ENCODE assay signal across 17 cellular contexts in genomic region chr15:100885116-100885515, GRCh38. TPM values are rescaled to one million over a fixed set of nuclear protein-coding genes. Genes with fewer than 3 reads are reported as not detected.
A peak's percentile ranks its signal among the peaks of the same experiment; 100 is the strongest.
DNase-seq lines count a peak whose midpoint lies in the region; ATAC-seq and TF ChIP-seq lines count a peak whose summit lies in the region.
"Had no signal": no experiment of that assay in that cellular context is flagged by ENCODE, and none has a peak within 500 bp of the region (broad histone marks: within the 10 kb centered on the region; RNA-seq: fewer than 3 reads in every experiment).

No MANE protein-coding gene starts in this region.

- H3K4me1 Mint-ChIP-seq in activated CD4-positive, alpha-beta T cell treated with anti-CD3 and anti-CD28 coated beads, Interleukin-2, amount 10 ng/mL, durations not matched to agents 7 days and 5 days, result peaks cover 5% of the 10 kb centered on the region

- TF ChIP-seq CTCF in PC-3 (conservative IDR thresholded peaks at IDR 0.05; ENCODE audit: low read depth, low read length) (no peak), VCaP (conservative IDR thresholded peaks at IDR 0.05) (no peak), heart left ventricle (IDR thresholded peaks at IDR 0.05) (no peak)

- peaks cover 95% of the 10 kb centered on the region for H4K20me1 ChIP-seq in PC-3 (ENCODE audit: low read length)

- peak overlapping the region; percentile 100 for H3K9ac ChIP-seq in PC-3 (ENCODE audit: low read length)

- 51 to 68% (median 53%) methylated on average over 8 of the region's 8 CpGs for WGBS in heart left ventricle, 4 donors

- no peak overlapping the region for H2AFZ ChIP-seq in PC-3 (ENCODE audit: low read length)

- intact Hi-C loops in PC-3 (cut with micrococcal nuclease), result no loop called here
- intact Hi-C loops in heart left ventricle (cut with DNase I), result no loop called here

- H3K27ac ChIP-seq in PC-3 (ENCODE audit: low read length) (peak overlapping the region; percentile 95), VCaP (peak overlapping the region; percentile 30), heart left ventricle (no peak overlapping the region)

- POLR2A ChIA-PET in PC-3 (lab: Charles Lee; ENCODE audit: unreplicated experiment), result no interaction called here
- POLR2A ChIA-PET in activated CD4-positive, alpha-beta T cell treated with anti-CD3 and anti-CD28 coated beads, Interleukin-2, amount 10 ng/mL, durations not matched to agents 7 days and 5 days (lab: Charles Lee), result no interaction called here

- H3K79me2 ChIP-seq in PC-3 (ENCODE audit: low read length), result peaks cover 99% of the 10 kb centered on the region

- TF ChIP-seq POLR2A in heart left ventricle (IDR thresholded peaks at IDR 0.05), result no peak

- BruUV-seq in PC-3 (replicated peaks; lab: Mats Ljungman, UMichigan), result no TSS peak

- H3K4me2 ChIP-seq in PC-3 (ENCODE audit: low read length), result peak overlapping the region; percentile 92

- no peaks in the 10 kb centered on the region for H3K9me2 ChIP-seq in PC-3 (replicated peaks; ENCODE audit: low read length)

- H3K4me1 ChIP-seq in PC-3 (ENCODE audit: insufficient read depth, low read length) (peaks cover 66% of the 10 kb centered on the region), heart left ventricle (peaks cover 0 to 18% (median 7%) of the 10 kb centered on the region in 12 donors)
- H3K4me1 ChIP-seq: Caco-2 had no signal

- no peaks in the 10 kb centered on the region for H3K27me3 ChIP-seq in PC-3 (ENCODE audit: low read length)
- peaks cover 5 to 65% (median 32%) of the 10 kb centered on the region in 9 donors for H3K27me3 ChIP-seq in heart left ventricle

- ATAC-seq in PC-3, result no peak
- ATAC-seq in heart left ventricle, result no peak
- no peak for ATAC-seq in GM21723 (IDR thresholded peaks at IDR 0.05; ENCODE audit: unreplicated experiment)
- ATAC-seq: CD8-positive, alpha-beta T cell; GM12878 had no signal

- H3K36me3 ChIP-seq in PC-3 (ENCODE audit: low read depth, low read length), result peaks cover 96% of the 10 kb centered on the region
- H3K36me3 ChIP-seq in heart left ventricle, result no peaks in the 10 kb centered on the region

- H3K27ac Mint-ChIP-seq in activated CD4-positive, alpha-beta T cell treated with anti-CD3 and anti-CD28 coated beads, Interleukin-2, amount 10 ng/mL, durations not matched to agents 7 days and 5 days, result no peak overlapping the region
- H3K27ac Mint-ChIP-seq: CD8-positive, alpha-beta T cell had no signal

- no peaks in the 10 kb centered on the region for H3K36me3 Mint-ChIP-seq in activated CD4-positive, alpha-beta T cell treated with anti-CD3 and anti-CD28 coated beads, Interleukin-2, amount 10 ng/mL, durations not matched to agents 7 days and 5 days (ENCODE audit: low read depth)
- H3K36me3 Mint-ChIP-seq: CD8-positive, alpha-beta T cell had no signal

- CTCF ChIA-PET in PC-3 (lab: Charles Lee), result no interaction called here
- CTCF ChIA-PET in activated CD4-positive, alpha-beta T cell treated with anti-CD3 and anti-CD28 coated beads, Interleukin-2, amount 10 ng/mL, durations not matched to agents 7 days and 5 days (lab: Charles Lee), result interaction anchor here (1.7 kb wide), 1 partner anchor 11 kb away, joined by 3 read pairs; no protein-coding TSS in a partner anchor

- H3K4me3 Mint-ChIP-seq in activated CD4-positive, alpha-beta T cell treated with anti-CD3 and anti-CD28 coated beads, Interleukin-2, amount 10 ng/mL, durations not matched to agents 7 days and 5 days, result no peak overlapping the region
- H3K4me3 Mint-ChIP-seq: CD8-positive, alpha-beta T cell had no signal

- H3F3A ChIP-seq in PC-3 (ENCODE audit: low read length, unreplicated experiment), result peaks cover 70% of the 10 kb centered on the region

- H3K27me3 Mint-ChIP-seq in activated CD4-positive, alpha-beta T cell treated with anti-CD3 and anti-CD28 coated beads, Interleukin-2, amount 10 ng/mL, durations not matched to agents 7 days and 5 days, result peaks cover 70% of the 10 kb centered on the region

- no peaks in the 10 kb centered on the region for H3K9me3 ChIP-seq in PC-3 (ENCODE audit: low read length)
- no peaks in the 10 kb centered on the region for H3K9me3 ChIP-seq in heart left ventricle
- H3K9me3 ChIP-seq: Caco-2 had no signal

- no peak for DNase-seq in PC-3
- DNase-seq in mesenteric fat pad (ENCODE audit: low spot score), result peak; percentile 33
- no peak for DNase-seq in heart left ventricle
- no peak for DNase-seq in NCI-H2107 treated with DMSO at 0.1 percent for 48 hours (lab: John Stamatoyannopoulos, UW; ENCODE audit: unreplicated experiment)
- no peak for DNase-seq in activated CD4-positive, alpha-beta T cell treated with anti-CD3 and anti-CD28 coated beads, Interleukin-2, amount 10 ng/mL, durations not matched to agents 7 days and 5 days
- DNase-seq: C1 segment of cervical spinal cord; Caco-2; CD8-positive, alpha-beta T cell; DMS 273 treated with DMSO at 0.1 percent for 48 hours; DMS79; EL; GDM1; H7; HCEC 1CT had no signal

- H3K4me3 ChIP-seq in PC-3 (ENCODE audit: low read length) (peak overlapping the region; percentile 78), heart left ventricle (no peak overlapping the region)
- H3K4me3 ChIP-seq: GM12878 had no signal

- no peaks in the 10 kb centered on the region for H3K9me3 Mint-ChIP-seq in activated CD4-positive, alpha-beta T cell treated with anti-CD3 and anti-CD28 coated beads, Interleukin-2, amount 10 ng/mL, durations not matched to agents 7 days and 5 days
- H3K9me3 Mint-ChIP-seq: CD8-positive, alpha-beta T cell had no signal

RNA-seq across cellular contexts. Expression of gene ALDH1A3, which starts 5.5 kb away (rescaled TPM):
- total RNA-seq in PC-3 (2014; rRNA removed), result 5,398 and 6,043 TPM in 2 replicates
- 194 TPM for total RNA-seq in mesenteric fat pad
- total RNA-seq in heart left ventricle, result 10 to 100 TPM in 2 of 9 donors, 1 to 10 TPM in 6, under 1 TPM in 1; 0.82 to 37.1 (median 4.7) TPM
- 1 to 10 TPM in 1 of 2 donors, under 1 TPM in 1; 0.91 to 6.3 TPM for polyA plus RNA-seq in heart left ventricle
- not detected for total RNA-seq in activated CD4-positive, alpha-beta T cell treated with anti-CD3 and anti-CD28 coated beads, Interleukin-2, amount 10 ng/mL, durations not matched to agents 7 days and 5 days
- total RNA-seq: CD8-positive, alpha-beta T cell had no signal

RNA-seq across cellular contexts. Expression of gene LRRK1, which starts 34.0 kb away (rescaled TPM):
- total RNA-seq in PC-3 (2014; rRNA removed) (7.0 and 11.4 TPM in 2 replicates), mesenteric fat pad (23.5 TPM), heart left ventricle (10 to 100 TPM in 1 of 9 donors, 1 to 10 TPM in 8; 1.4 to 12.7 (median 2.1) TPM)
- 1 to 10 TPM; 1.3 to 2.1 TPM for polyA plus RNA-seq in heart left ventricle
- total RNA-seq in activated CD4-positive, alpha-beta T cell treated with anti-CD3 and anti-CD28 coated beads, Interleukin-2, amount 10 ng/mL, durations not matched to agents 7 days and 5 days, result under 1 TPM; 0.40 to 0.45 TPM

Comparison
In these comparisons a context has a peak if more than half of its experiments do, and no peak if none do; other contexts are left out.
1. H3K27ac ChIP-seq: peak in PC-3 (single experiment) and VCaP (single experiment); none in heart left ventricle (0 of 12).
2. RNA of gene ALDH1A3, which starts 5.5 kb away (total RNA-seq): 5,398 to 6,043 TPM in PC-3; 194 TPM in mesenteric fat pad (single experiment), 0.82 to 37.1 TPM in heart left ventricle and not detected in activated CD4-positive, alpha-beta T cell treated with anti-CD3 and anti-CD28 coated beads, Interleukin-2, amount 10 ng/mL, durations not matched to agents 7 days and 5 days; every median in the first group is over 10 times any median in the second.